28 cellular contexts compared by ENCODE assay signal in the genomic region with DNA sequence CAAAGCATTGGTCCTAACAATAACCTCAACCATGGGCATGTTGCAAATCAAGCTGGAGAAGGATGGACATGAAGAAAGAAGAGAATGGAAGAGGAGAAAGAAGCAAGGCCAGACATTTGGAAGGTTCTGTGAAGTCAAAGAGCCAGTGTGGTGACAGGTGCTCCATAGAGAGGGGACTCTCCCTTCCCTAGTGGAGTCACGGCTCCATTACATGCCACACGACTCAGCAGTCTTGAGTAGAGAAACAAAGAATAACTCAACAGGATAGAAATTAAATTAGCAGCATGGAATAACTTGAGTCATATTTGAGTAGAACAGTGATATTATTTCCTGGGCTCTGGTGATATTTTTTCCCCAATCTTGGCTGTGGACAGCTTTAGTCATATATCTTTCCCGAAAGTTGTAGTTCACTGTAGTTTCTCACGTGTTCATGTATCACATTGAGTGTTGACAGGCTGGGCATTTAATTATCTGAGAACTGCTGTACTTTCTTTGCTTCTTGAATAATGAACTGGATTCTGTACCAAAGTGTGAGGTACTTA.
DNase-seq lines count a peak whose midpoint lies in the region; ATAC-seq and TF ChIP-seq lines count a peak whose summit lies in the region.
"Had no signal": no experiment of that assay in that cellular context is flagged by ENCODE, and none has a peak within 500 bp of the region (broad histone marks: within the 10 kb centered on the region; RNA-seq: fewer than 3 reads in every experiment).

No MANE protein-coding gene starts in this region.

- no peak overlapping the region for H3K56ac ChIP-seq in H9 (ENCODE audit: insufficient read length, low read depth, low read length)

- H2BK15ac ChIP-seq in H9 (ENCODE audit: low read depth, low read length): no peak overlapping the region

- no peak overlapping the region for H2BK120ac ChIP-seq in H9 (ENCODE audit: low read depth, low read length, poor library complexity, severe bottlenecking)

- H3K27me3 Mint-ChIP-seq in activated CD4-positive, alpha-beta T cell treated with anti-CD3 and anti-CD28 coated beads, Interleukin-2, amount 10 ng/mL, durations not matched to agents 7 days and 5 days: peaks cover 9% of the 10 kb centered on the region
- peaks cover 2% of the 10 kb centered on the region for H3K27me3 Mint-ChIP-seq in H9 (ENCODE audit: low read depth)
- no peaks in the 10 kb centered on the region for H3K27me3 Mint-ChIP-seq in chondrocyte (ENCODE audit: low read depth)
- H3K27me3 Mint-ChIP-seq: activated B cell treated with CpG ODN at 0.5 μM for 24 hours, brain had no signal

- no peak overlapping the region for H3K18ac ChIP-seq in H9 (ENCODE audit: insufficient read length, low read depth, low read length)

- no peaks in the 10 kb centered on the region for H3K36me3 ChIP-seq in WERI-Rb-1
- H3K36me3 ChIP-seq: upper lobe of right lung had no signal

- H3K23ac ChIP-seq in H9 (ENCODE audit: insufficient read length, low read depth, low read length): no peak overlapping the region

- POLR2A ChIA-PET in activated CD4-positive, alpha-beta T cell treated with anti-CD3 and anti-CD28 coated beads, Interleukin-2, amount 10 ng/mL, durations not matched to agents 7 days and 5 days (lab: Charles Lee): no interaction called here

- H2AK5ac ChIP-seq in H9 (ENCODE audit: insufficient read length, low read length): no peak overlapping the region

- no peaks in the 10 kb centered on the region for H3K4me1 Mint-ChIP-seq in activated CD4-positive, alpha-beta T cell treated with anti-CD3 and anti-CD28 coated beads, Interleukin-2, amount 10 ng/mL, durations not matched to agents 7 days and 5 days
- H3K4me1 Mint-ChIP-seq in H9 (peaks cover 20% of the 10 kb centered on the region in 2 experiments), chondrocyte (ENCODE audit: low read depth) (peaks cover 7% of the 10 kb centered on the region)
- H3K4me1 Mint-ChIP-seq: activated B cell treated with CpG ODN at 0.5 μM for 24 hours; activated CD4-positive, alpha-beta memory T cell treated with anti-CD3 and anti-CD28 coated beads, Interleukin-2, amount 10 ng/mL, durations not matched to agents 7 days and 5 days; brain; memory B cell had no signal

- no peak overlapping the region for H3K4me2 ChIP-seq in H9 (ENCODE audit: insufficient read depth, insufficient read length, low read length)

- H3K4ac ChIP-seq in H9 (ENCODE audit: low read depth, low read length): no peak overlapping the region

- no peaks in the 10 kb centered on the region for H3K79me1 ChIP-seq in H9 (ENCODE audit: insufficient read depth, low read depth, low read length, poor library complexity, severe bottlenecking)

- H2BK20ac ChIP-seq in H9 (ENCODE audit: low read depth, low read length, poor library complexity, severe bottlenecking): peak overlapping the region; percentile 51

- H3K9me3 ChIP-seq in H9 (ENCODE audit: control insufficient read depth, low read depth, low read length): no peaks in the 10 kb centered on the region
- H3K9me3 ChIP-seq in WERI-Rb-1 (ENCODE audit: severe bottlenecking): peaks cover 7% of the 10 kb centered on the region
- H3K9me3 ChIP-seq: upper lobe of right lung had no signal

- no peaks in the 10 kb centered on the region for H3K23me2 ChIP-seq in H9 (ENCODE audit: insufficient read length, low read depth, low read length, poor library complexity, severe bottlenecking)

- H4K91ac ChIP-seq in H9 (ENCODE audit: insufficient read length, low read depth, low read length): no peak overlapping the region

- H3K9me3 Mint-ChIP-seq in activated CD4-positive, alpha-beta T cell treated with anti-CD3 and anti-CD28 coated beads, Interleukin-2, amount 10 ng/mL, durations not matched to agents 7 days and 5 days: no peaks in the 10 kb centered on the region
- H3K9me3 Mint-ChIP-seq in H9: peaks cover 9% of the 10 kb centered on the region in 2 experiments
- peaks cover 7% of the 10 kb centered on the region for H3K9me3 Mint-ChIP-seq in chondrocyte (ENCODE audit: low read depth)
- H3K9me3 Mint-ChIP-seq: activated B cell treated with CpG ODN at 0.5 μM for 24 hours had no signal

- DNase-seq in activated CD4-positive, alpha-beta T cell treated with anti-CD3 and anti-CD28 coated beads for 48 hours: peak; percentile 11
- no peak for DNase-seq in activated CD4-positive, alpha-beta T cell treated with anti-CD3 and anti-CD28 coated beads, Interleukin-2, amount 10 ng/mL, durations not matched to agents 7 days and 5 days
- DNase-seq in H9 (no peak), chondrocyte (ENCODE audit: low spot score) (no peak), WERI-Rb-1 (no peak), 8988T (no peak)
- DNase-seq in activated naive CD4-positive, alpha-beta T cell (lab: John Stamatoyannopoulos, UW): no peak
- DNase-seq: ACHN; activated B cell treated with CpG ODN at 0.5 μM for 24 hours; activated CD4-positive, alpha-beta memory T cell treated with anti-CD3 and anti-CD28 coated beads, Interleukin-2, amount 10 ng/mL, durations not matched to agents 7 days and 5 days; activated effector memory CD4-positive, alpha-beta T cell treated with Interleukin-2 at 50 U/mL for 16 hours; C1 segment of cervical spinal cord; Calu3; foreskin fibroblast; Kasumi-1; left colon; NCI-H1048; NCI-H1930; NCI-H345; NCI-H82; OCI-M1; T1000; upper lobe of right lung had no signal

- no peaks in the 10 kb centered on the region for H3K79me2 ChIP-seq in H9 (ENCODE audit: insufficient read depth, low read length)

- H3K4me3 ChIP-seq in WERI-Rb-1 (ENCODE audit: low read depth, low read length): no peak overlapping the region
- H3K4me3 ChIP-seq: upper lobe of right lung had no signal

- ATAC-seq in HG03025 (IDR thresholded peaks at IDR 0.05; ENCODE audit: low FRiP score, unreplicated experiment): no peak
- ATAC-seq: left colon, upper lobe of right lung had no signal

- no peak overlapping the region for H3K14ac ChIP-seq in H9 (ENCODE audit: insufficient read depth, low read length)

- no peaks in the 10 kb centered on the region for H3K36me3 Mint-ChIP-seq in activated CD4-positive, alpha-beta T cell treated with anti-CD3 and anti-CD28 coated beads, Interleukin-2, amount 10 ng/mL, durations not matched to agents 7 days and 5 days (ENCODE audit: low read depth)
- H3K36me3 Mint-ChIP-seq in H9 (ENCODE audit: insufficient read depth in 1 of 3, low read depth in 3 of 3): peaks cover 6 to 14% (median 9%) of the 10 kb centered on the region in 3 experiments
- H3K36me3 Mint-ChIP-seq in chondrocyte (ENCODE audit: low read depth): no peaks in the 10 kb centered on the region
- H3K36me3 Mint-ChIP-seq: brain had no signal

- no peak; the same call in 2 of the 3 replicates for TF ChIP-seq CTCF in H9 (conservative IDR thresholded peaks at IDR 0.05)
- TF ChIP-seq CTCF in chondrocyte (IDR thresholded peaks at IDR 0.05): no peak
- TF ChIP-seq CTCF in WERI-Rb-1 (IDR thresholded peaks at IDR 0.05; ENCODE audit: low read depth, low read length): no peak

- no peak overlapping the region for H2BK12ac ChIP-seq in H9 (ENCODE audit: insufficient read length, low read depth, low read length)

- H3K27ac ChIP-seq in H9 (ENCODE audit: insufficient read length, low read depth, low read length): no peak overlapping the region
- H3K27ac ChIP-seq in WERI-Rb-1: no peak overlapping the region
- H3K27ac ChIP-seq: epithelial cell of prostate, HL-60, upper lobe of right lung had no signal

- H4K20me1 ChIP-seq in H9 (ENCODE audit: control insufficient read depth, insufficient read depth, insufficient read length): no peaks in the 10 kb centered on the region

- no CpG with 5 or more reads among the region's 4 CpGs for WGBS in H9 (ENCODE audit: extremely low coverage, insufficient read length, low lambda C conversion rate)

- no peak overlapping the region for H2BK5ac ChIP-seq in H9 (ENCODE audit: insufficient read length, low read length)

- no peak overlapping the region for H3T11ph ChIP-seq in H9 (ENCODE audit: low read length)

- H4K8ac ChIP-seq in H9 (replicated peaks; ENCODE audit: insufficient read length, low read depth, low read length): no peak overlapping the region

- H2AFZ ChIP-seq in H9 (ENCODE audit: low read length): no peak overlapping the region

- no peak overlapping the region for H3K4me3 Mint-ChIP-seq in activated CD4-positive, alpha-beta T cell treated with anti-CD3 and anti-CD28 coated beads, Interleukin-2, amount 10 ng/mL, durations not matched to agents 7 days and 5 days
- H3K4me3 Mint-ChIP-seq in H9 (no peak overlapping the region), chondrocyte (ENCODE audit: unreplicated experiment) (no peak overlapping the region)
- H3K4me3 Mint-ChIP-seq: activated B cell treated with CpG ODN at 0.5 μM for 24 hours; activated CD4-positive, alpha-beta memory T cell treated with anti-CD3 and anti-CD28 coated beads, Interleukin-2, amount 10 ng/mL, durations not matched to agents 7 days and 5 days; brain; memory B cell had no signal

- CTCF ChIA-PET in activated CD4-positive, alpha-beta T cell treated with anti-CD3 and anti-CD28 coated beads, Interleukin-2, amount 10 ng/mL, durations not matched to agents 7 days and 5 days (lab: Charles Lee): no interaction called here

- no peak overlapping the region for H4K5ac ChIP-seq in H9 (ENCODE audit: insufficient read length, low read depth, low read length)

- H3K27me3 ChIP-seq in H9 (ENCODE audit: insufficient read depth, low read length) (no peaks in the 10 kb centered on the region), WERI-Rb-1 (ENCODE audit: insufficient read depth, low read depth, severe bottlenecking) (no peaks in the 10 kb centered on the region)
- H3K27me3 ChIP-seq: upper lobe of right lung had no signal

- peaks cover 2% of the 10 kb centered on the region; the same call in 1 of the 2 replicates for H3K4me1 ChIP-seq in H9 (ENCODE audit: insufficient read depth, low read length)
- H3K4me1 ChIP-seq: upper lobe of right lung had no signal

- H3K9ac ChIP-seq in H9 (ENCODE audit: extremely low read depth, insufficient read length, low read length): no peak overlapping the region

- H3K27ac Mint-ChIP-seq in activated CD4-positive, alpha-beta T cell treated with anti-CD3 and anti-CD28 coated beads, Interleukin-2, amount 10 ng/mL, durations not matched to agents 7 days and 5 days: no peak overlapping the region
- H3K27ac Mint-ChIP-seq in H9: no peak overlapping the region
- H3K27ac Mint-ChIP-seq in chondrocyte (ENCODE audit: unreplicated experiment): peak overlapping the region; percentile 28
- H3K27ac Mint-ChIP-seq: activated B cell treated with CpG ODN at 0.5 μM for 24 hours; activated CD4-positive, alpha-beta memory T cell treated with anti-CD3 and anti-CD28 coated beads, Interleukin-2, amount 10 ng/mL, durations not matched to agents 7 days and 5 days; memory B cell had no signal
